In genomic region chr10:13526952-13527863, GRCh38 we compare ENCODE assay signal across 8 cellular contexts. TPM values are rescaled to one million over a fixed set of nuclear protein-coding genes. Genes with fewer than 3 reads are reported as not detected.
DNase-seq lines count a peak whose midpoint lies in the region; ATAC-seq and TF ChIP-seq lines count a peak whose summit lies in the region.

No MANE protein-coding gene starts in this region.

- H2AFZ ChIP-seq in neuronal stem cell (ENCODE audit: low read length) = no peak overlapping the region

- no peak for TF ChIP-seq EP300 in esophagus muscularis mucosa (IDR thresholded peaks at IDR 0.05)

- no peak overlapping the region for H3K4ac ChIP-seq in neuronal stem cell (ENCODE audit: low read length)

- peaks cover 22% of the 10 kb centered on the region for H3K27me3 ChIP-seq in CD8-positive, alpha-beta T cell (ENCODE audit: insufficient read depth, low read length)
- H3K27me3 ChIP-seq in esophagus muscularis mucosa (no peaks in the 10 kb centered on the region), neuronal stem cell (ENCODE audit: control insufficient read depth in 3 of 3, insufficient read depth in 3 of 3, low read depth in 1 of 3, low read length in 3 of 3) (peaks cover 0 to 14% (median 3%) of the 10 kb centered on the region in 3 experiments)

- WGBS in esophagus muscularis mucosa = 34% methylated on average over 10 of the region's 10 CpGs
- WGBS in neuronal stem cell (ENCODE audit: extremely low coverage in 2 of 2, insufficient read length in 2 of 2, insufficient replicate concordance in 1 of 2), 2 donors = no CpG with 5 or more reads among the region's 10 CpGs

- no peak overlapping the region for H3K27ac ChIP-seq in CD8-positive, alpha-beta T cell (ENCODE audit: low read depth, low read length)
- H3K27ac ChIP-seq in esophagus muscularis mucosa (replicated peaks in 1 of 4) = peak overlapping the region; percentile 84 to 88 (median 86)
- no peak overlapping the region for H3K27ac ChIP-seq in neuronal stem cell (replicated peaks; ENCODE audit: low read length)

- H3K18ac ChIP-seq in neuronal stem cell (ENCODE audit: low read length) = no peak overlapping the region

- H3K36me3 ChIP-seq in CD8-positive, alpha-beta T cell (ENCODE audit: insufficient read depth, low read length) = no peaks in the 10 kb centered on the region
- peaks cover 0 to 4% (median 0%) of the 10 kb centered on the region in 4 donors for H3K36me3 ChIP-seq in esophagus muscularis mucosa
- H3K36me3 ChIP-seq in neuronal stem cell (replicated peaks in 1 of 2; ENCODE audit: control insufficient read depth in 2 of 2, insufficient read depth in 2 of 2, low read length in 2 of 2) = peaks cover 0 to 10% of the 10 kb centered on the region in 2 donors

- H3K4me3 Mint-ChIP-seq in CD8-positive, alpha-beta T cell = peak overlapping the region; percentile 77

- H3K4me3 ChIP-seq in CD8-positive, alpha-beta T cell (ENCODE audit: low read depth, low read length) = no peak overlapping the region
- H3K4me3 ChIP-seq in esophagus muscularis mucosa (peak overlapping the region; percentile 68 to 81 (median 74)), neuronal stem cell (ENCODE audit: low read length in 2 of 2) (peak overlapping the region in 1 of 2 donors; percentile 54)

- H3K27me3 Mint-ChIP-seq in CD8-positive, alpha-beta T cell (ENCODE audit: low read depth) = peaks cover 66% of the 10 kb centered on the region

- no peak overlapping the region for H3K14ac ChIP-seq in neuronal stem cell (ENCODE audit: low read length)

- TF ChIP-seq CTCF in CD8-positive, alpha-beta T cell (IDR thresholded peaks at IDR 0.05) = no peak
- TF ChIP-seq CTCF in esophagus muscularis mucosa (IDR thresholded peaks at IDR 0.05) = no peak

- no peak overlapping the region for H2BK15ac ChIP-seq in neuronal stem cell (ENCODE audit: low read length)

- H3K4me1 Mint-ChIP-seq in CD8-positive, alpha-beta T cell (ENCODE audit: low read depth) = peaks cover 12% of the 10 kb centered on the region

- H3K79me1 ChIP-seq in neuronal stem cell (ENCODE audit: low read depth, low read length) = no peaks in the 10 kb centered on the region

- no peak overlapping the region for H2BK120ac ChIP-seq in neuronal stem cell (ENCODE audit: low read depth, low read length)

- no peak for ATAC-seq in CD8-positive, alpha-beta T cell
- ATAC-seq in GM21619 (IDR thresholded peaks at IDR 0.05; ENCODE audit: unreplicated experiment) = no peak

- TF ChIP-seq POLR2A in esophagus muscularis mucosa (IDR thresholded peaks at IDR 0.05; ENCODE audit: low read depth) = no peak

- H2AK5ac ChIP-seq in neuronal stem cell (ENCODE audit: low read depth, low read length) = no peak overlapping the region

- no peaks in the 10 kb centered on the region for H3K4me1 ChIP-seq in CD8-positive, alpha-beta T cell (ENCODE audit: insufficient read depth, low read length)
- H3K4me1 ChIP-seq in esophagus muscularis mucosa = peaks cover 12 to 36% (median 30%) of the 10 kb centered on the region in 4 donors
- peaks cover 2 to 14% of the 10 kb centered on the region in 2 donors for H3K4me1 ChIP-seq in neuronal stem cell (ENCODE audit: control insufficient read depth in 2 of 2, insufficient read depth in 1 of 2, low read depth in 1 of 2, low read length in 2 of 2)

- H3K9ac ChIP-seq in neuronal stem cell (ENCODE audit: low read depth, low read length, poor library complexity) = no peak overlapping the region

- H3K9me3 Mint-ChIP-seq in CD8-positive, alpha-beta T cell = no peaks in the 10 kb centered on the region

- no peaks in the 10 kb centered on the region for H3K9me3 ChIP-seq in CD8-positive, alpha-beta T cell (ENCODE audit: low read length)
- H3K9me3 ChIP-seq in esophagus muscularis mucosa = no peaks in the 10 kb centered on the region
- H3K9me3 ChIP-seq in neuronal stem cell (replicated peaks in 1 of 2; ENCODE audit: control insufficient read depth in 2 of 2, insufficient read depth in 1 of 2, low read depth in 1 of 2, low read length in 2 of 2) = no peaks in the 10 kb centered on the region

- H3K23ac ChIP-seq in neuronal stem cell (ENCODE audit: low read depth, low read length, poor library complexity) = no peak overlapping the region

- H4K91ac ChIP-seq in neuronal stem cell (ENCODE audit: low read depth, low read length, poor library complexity) = no peak overlapping the region

- peak overlapping the region; percentile 76 for H3K4me2 ChIP-seq in neuronal stem cell (ENCODE audit: insufficient read depth, low read length, poor library complexity, severe bottlenecking)

- H3K36me3 Mint-ChIP-seq in CD8-positive, alpha-beta T cell = no peaks in the 10 kb centered on the region

- intact Hi-C loops in CD8-positive, alpha-beta T cell (cut with DNase I, micrococcal nuclease) = no loop called here
- intact Hi-C loops in esophagus muscularis mucosa (cut with DNase I) = loop anchor here (5.0 kb wide), 1 partner anchor 60 kb away; the partner anchor contains the start of gene PRPF18

- DNase-seq in CD8-positive, alpha-beta T cell = no peak
- DNase-seq in NCI-H69 (lab: John Stamatoyannopoulos, UW) (peak; percentile 1), esophagus muscularis mucosa (ENCODE audit: extremely low spot score) (no peak), neuronal stem cell (ENCODE audit: low spot score) (no peak), NCI-H2196 (lab: John Stamatoyannopoulos, UW; ENCODE audit: unreplicated experiment) (no peak), NCI-H82 (lab: John Stamatoyannopoulos, UW) (no peak), SK-N-DZ (ENCODE audit: low spot score) (no peak)

- no peak overlapping the region for H4K8ac ChIP-seq in neuronal stem cell (ENCODE audit: low read depth, low read length)

- no peak overlapping the region for H2BK12ac ChIP-seq in neuronal stem cell (ENCODE audit: low read length)

- CTCF ChIA-PET in CD8-positive, alpha-beta T cell (lab: Charles Lee) = interaction anchor here (1.7 kb wide), 1 partner anchor 155 kb away, joined by 3 read pairs; no protein-coding TSS in a partner anchor

- POLR2A ChIA-PET in CD8-positive, alpha-beta T cell (lab: Charles Lee) = no interaction called here

- H3K27ac Mint-ChIP-seq in CD8-positive, alpha-beta T cell = no peak overlapping the region

- no peak overlapping the region for H2BK5ac ChIP-seq in neuronal stem cell (ENCODE audit: low read length)

RNA-seq across cellular contexts. Expression of gene BEND7, which starts 1.6 kb away (rescaled TPM):
- not detected for total RNA-seq in CD8-positive, alpha-beta T cell
- total RNA-seq in esophagus muscularis mucosa = 10 to 100 TPM; 14.7 to 27.4 (median 20.1) TPM
- 7.0 TPM for polyA plus RNA-seq in neuronal stem cell (2013, experiment 1 of 2)
- polyA plus RNA-seq in neuronal stem cell (2013, experiment 2 of 2) = 7.6 TPM
- 11.7 and 17.8 TPM in 2 replicates for polyA plus RNA-seq in SK-N-DZ (2014; cell fraction: cytosol; rRNA removed)
- 11.4 and 16.7 TPM in 2 replicates for polyA plus RNA-seq in SK-N-DZ (2014; cell fraction: nucleus; rRNA removed)

RNA-seq across cellular contexts. Expression of gene PRPF18, which starts 59.6 kb away (rescaled TPM):
- 10 to 100 TPM; 29.4 to 29.6 TPM for total RNA-seq in CD8-positive, alpha-beta T cell
- total RNA-seq in esophagus muscularis mucosa = 10 to 100 TPM; 16.2 to 27.8 (median 25.6) TPM
- polyA plus RNA-seq in neuronal stem cell (2013, experiment 1 of 2) = 12.2 TPM
- 11.8 TPM for polyA plus RNA-seq in neuronal stem cell (2013, experiment 2 of 2)
- 24.4 and 25.3 TPM in 2 replicates for polyA plus RNA-seq in SK-N-DZ (2014; cell fraction: cytosol; rRNA removed)
- polyA plus RNA-seq in SK-N-DZ (2014; cell fraction: nucleus; rRNA removed) = 15.9 and 16.6 TPM in 2 replicates

Comparison
In these comparisons a context has a peak if more than half of its experiments do, and no peak if none do; other contexts are left out.
1. H3K27ac ChIP-seq: peak in esophagus muscularis mucosa (4 of 4); none in CD8-positive, alpha-beta T cell (single experiment) and neuronal stem cell (single experiment).
2. RNA of gene BEND7, which starts 1.6 kb away (total RNA-seq): 14.7 to 27.4 TPM in esophagus muscularis mucosa; not detected in CD8-positive, alpha-beta T cell; every median in the first group is over 10 times any median in the second.